In the genomic region with DNA sequence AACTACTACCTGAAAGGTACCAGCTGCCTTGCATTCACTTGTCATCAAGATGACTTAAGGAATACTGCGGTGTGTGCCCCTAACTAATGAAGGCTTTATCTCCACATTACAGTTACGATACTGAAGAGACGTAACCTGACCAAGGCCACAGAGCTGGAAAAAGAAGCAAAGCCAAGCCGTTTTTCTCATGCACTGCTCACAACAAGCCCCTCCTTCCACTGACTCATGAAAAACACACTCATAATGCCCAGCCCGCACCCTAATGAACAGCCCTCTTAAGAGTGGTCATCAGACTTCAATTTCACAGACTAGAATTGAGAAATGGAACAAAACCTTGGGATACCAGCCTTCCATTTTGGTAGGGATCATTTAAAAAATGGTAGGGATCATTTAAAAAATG, we compare ENCODE assay signal across 1 cellular context.
TF ChIP-seq lines count a peak whose summit lies in the region.

No MANE protein-coding gene starts in this region.

TF ChIP-seq in H1, 55 proteins besides CTCF, POLR2A, EP300 and RAD21:
- TF ChIP-seq POLR2AphosphoS5 (IDR thresholded peaks at IDR 0.05; ENCODE audit: low read depth, low read length) = no peak
- no peak for TF ChIP-seq SIN3A (conservative IDR thresholded peaks at IDR 0.05 in 1 of 2, IDR thresholded peaks at IDR 0.05 in 1 of 2; ENCODE audit: low read depth in 1 of 2, low read length in 2 of 2)
- TF ChIP-seq CHD1 (IDR thresholded peaks at IDR 0.05; ENCODE audit: low read depth, low read length) = no peak
- TF ChIP-seq CHD2 (IDR thresholded peaks at IDR 0.05; ENCODE audit: low read length) = no peak
- TF ChIP-seq, protein P1, sequence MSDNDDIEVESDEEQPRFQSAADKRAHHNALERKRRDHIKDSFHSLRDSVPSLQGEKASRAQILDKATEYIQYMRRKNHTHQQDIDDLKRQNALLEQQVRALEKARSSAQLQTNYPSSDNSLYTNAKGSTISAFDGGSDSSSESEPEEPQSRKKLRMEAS (IDR thresholded peaks at IDR 0.05) = no peak
- TF ChIP-seq GTF2F1 (IDR thresholded peaks at IDR 0.05; ENCODE audit: borderline replicate concordance, low read depth, low read length) = no peak
- no peak for TF ChIP-seq RBBP5 (IDR thresholded peaks at IDR 0.05; ENCODE audit: borderline replicate concordance, low read depth, low read length)
- TF ChIP-seq BACH1 (IDR thresholded peaks at IDR 0.05; ENCODE audit: low read length) = no peak
- TF ChIP-seq NRF1 (IDR thresholded peaks at IDR 0.05; ENCODE audit: low read depth, low read length) = no peak
- no peak for TF ChIP-seq CREB1 (IDR thresholded peaks at IDR 0.05)
- no peak for TF ChIP-seq POU5F1 (IDR thresholded peaks at IDR 0.05; ENCODE audit: low read depth, low read length)
- TF ChIP-seq CBX5 (IDR thresholded peaks at IDR 0.05; ENCODE audit: low read depth, low read length) = no peak
- TF ChIP-seq SP1 (IDR thresholded peaks at IDR 0.05; ENCODE audit: low read depth, low read length) = no peak
